ENCODE assay signal across 9 cellular contexts in the genomic region with DNA sequence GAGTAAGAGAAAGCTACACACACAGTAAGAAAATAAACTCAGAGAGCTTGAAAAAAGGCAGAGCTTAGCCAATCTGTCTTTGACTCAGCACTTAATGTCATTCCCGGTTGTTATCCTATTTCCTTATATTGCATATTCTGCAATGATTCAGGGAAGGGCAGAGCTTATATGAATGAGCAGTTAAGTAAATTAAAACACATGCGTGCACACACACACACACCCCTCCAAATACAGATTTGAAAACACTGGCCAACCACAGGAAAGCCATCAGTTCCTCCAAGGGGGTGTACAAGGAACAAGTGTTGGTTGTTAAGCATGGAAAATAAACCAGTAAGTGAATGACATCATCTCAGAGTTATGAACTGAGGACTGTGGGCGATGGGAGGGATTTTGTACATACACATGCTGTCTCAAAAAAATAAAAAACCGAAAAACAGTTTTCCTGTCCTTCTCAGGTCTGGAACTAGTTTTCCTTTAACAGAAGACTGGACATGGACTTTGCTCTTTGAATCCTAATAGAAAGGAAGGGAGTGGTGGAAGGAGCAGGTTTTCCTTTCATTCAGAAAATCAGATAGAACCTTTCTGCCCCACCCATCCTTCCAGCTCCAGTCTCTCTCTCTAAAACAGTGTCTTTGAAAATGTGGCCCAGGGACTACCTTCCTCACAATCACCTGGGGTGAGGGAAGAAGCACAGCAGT. TPM values are rescaled to one million over a fixed set of nuclear protein-coding genes. Genes with fewer than 3 reads are reported as not detected.
DNase-seq lines count a peak whose midpoint lies in the region; ATAC-seq, FAIRE-seq and TF ChIP-seq lines count a peak whose summit lies in the region.
"Had no signal": no experiment of that assay in that cellular context is flagged by ENCODE, and none has a peak within 500 bp of the region (broad histone marks: within the 10 kb centered on the region; RNA-seq: fewer than 3 reads in every experiment).

No MANE protein-coding gene starts in this region.

- no peak for TF ChIP-seq CTCF in H1 (IDR thresholded peaks at IDR 0.05; ENCODE audit: control extremely low read depth in 1 of 3, insufficient read depth in 1 of 3, low read depth in 1 of 3, low read length in 3 of 3)

- H2BK20ac ChIP-seq in H1 (ENCODE audit: low read length): no peak overlapping the region

- no peak for TF ChIP-seq EP300 in H1 (IDR thresholded peaks at IDR 0.05; ENCODE audit: borderline replicate concordance in 1 of 2, low read depth in 2 of 2, low read length in 2 of 2)

- H3K4me2 ChIP-seq in H1 (ENCODE audit: insufficient read depth in 1 of 2, low read depth in 2 of 2, low read length in 2 of 2): peak overlapping the region; percentile 68 to 92

- no peak overlapping the region for H2AFZ ChIP-seq in H1 (ENCODE audit: low read length)

- no peak for TF ChIP-seq RAD21 in H1 (IDR thresholded peaks at IDR 0.05 in 1 of 2, conservative IDR thresholded peaks at IDR 0.05 in 1 of 2; ENCODE audit: low read depth in 2 of 2, low read length in 2 of 2)

- TF ChIP-seq POLR2A in H1 (IDR thresholded peaks at IDR 0.05; ENCODE audit: control extremely low read depth in 1 of 2, low read depth in 2 of 2, low read length in 2 of 2): no peak

- H3K36me3 ChIP-seq in H1 (ENCODE audit: control insufficient read depth in 2 of 4, insufficient read depth in 4 of 4, low read length in 3 of 4): 0 out of 8 replicates have a peak, but pooled peaks cover 0 to 3% (median 0%) of the 10 kb centered on the region in 4 experiments

- H3K9me3 ChIP-seq in H1 (ENCODE audit: insufficient read depth in 2 of 2, low read depth in 1 of 2, low read length in 1 of 2): no peaks in the 10 kb centered on the region

- H2AK5ac ChIP-seq in H1 (ENCODE audit: low read depth, low read length): no peak overlapping the region

- no peak overlapping the region for H3K4ac ChIP-seq in H1 (replicated peaks; ENCODE audit: insufficient read length, low read depth, low read length)

- DNase-seq in DMS 273 (lab: John Stamatoyannopoulos, UW; ENCODE audit: unreplicated experiment) (peak; percentile 36), DMS 273 treated with DMSO at 0.1 percent for 48 hours (lab: John Stamatoyannopoulos, UW) (no peak), NOMO-1 treated with DMSO at 0.1 percent for 48 hours (lab: John Stamatoyannopoulos, UW; ENCODE audit: unreplicated experiment) (peak; percentile 34), H1 (ENCODE audit: low read depth in 1 of 2, low spot score in 2 of 2) (no peak), renal cortical epithelial cell (ENCODE audit: low read depth) (peak; percentile 90), KG1 (lab: John Stamatoyannopoulos, UW) (no peak)
- DNase-seq in stimulated activated CD4-positive, alpha-beta T cell treated with anti-CD3 and anti-CD28 coated beads, Interleukin-4, amount 100 ng/mL, for 1 hour: no peak

- H3K23ac ChIP-seq in H1 (ENCODE audit: insufficient read length): no peak overlapping the region

- no peaks in the 10 kb centered on the region; a peak in 1 of 7 replicates for H3K4me1 ChIP-seq in H1 (replicated peaks in 1 of 4; ENCODE audit: control insufficient read depth in 3 of 4, insufficient read depth in 4 of 4, low read length in 3 of 4)

- CTCF ChIA-PET in H1 (lab: Charles Lee; ENCODE audit: partially characterized antibody): interaction anchor here (0.6 to 1.7 kb wide), 11 partner anchors 31 to 155 kb away, joined by 3 to 5 read pairs (median 3); no protein-coding TSS in a partner anchor

- H2BK5ac ChIP-seq in H1 (ENCODE audit: low read depth, low read length): no peak overlapping the region

- no peak overlapping the region for H3K18ac ChIP-seq in H1 (ENCODE audit: extremely low read depth, low read length)

- peak overlapping the region; percentile 86 to 92 (median 89) for H3K4me3 ChIP-seq in H1 (ENCODE audit: extremely low read depth in 1 of 4, insufficient read depth in 2 of 4, low read depth in 3 of 4, low read length in 4 of 4)

- no peak overlapping the region for H2BK120ac ChIP-seq in H1 (replicated peaks; ENCODE audit: low read depth, low read length)

- no peaks in the 10 kb centered on the region; the same call in 1 of the 2 replicates for H3K79me1 ChIP-seq in H1 (ENCODE audit: low read depth, low read length)

- no peak overlapping the region for H2BK15ac ChIP-seq in H1 (ENCODE audit: low read length)

- no peak for FAIRE-seq in H1 (lab: Jason Lieb, UNC)
- FAIRE-seq: A204.1 had no signal

- H3K23me2 ChIP-seq in H1 (ENCODE audit: low read depth, low read length): peaks cover 3% of the 10 kb centered on the region; the same call in 1 of the 2 replicates

- ATAC-seq in HG03571 (IDR thresholded peaks at IDR 0.05; ENCODE audit: unreplicated experiment): no peak

- no peaks in the 10 kb centered on the region for H3K27me3 ChIP-seq in H1 (replicated peaks in 1 of 4; ENCODE audit: control insufficient read depth in 3 of 4, extremely low read depth in 1 of 4, insufficient read depth in 3 of 4, low read length in 3 of 4)

- POLR2A ChIA-PET in H1 (lab: Charles Lee; ENCODE audit: partially characterized antibody): interaction anchor here (0.7 to 1.4 kb wide), 3 partner anchors 10 to 29 kb away, joined by 3 read pairs; a partner anchor contains a TSS

- H4K5ac ChIP-seq in H1 (ENCODE audit: insufficient read length, low read depth, low read length): no peak overlapping the region

- no peak overlapping the region for H4K91ac ChIP-seq in H1 (replicated peaks; ENCODE audit: insufficient read length, low read length)

- no peaks in the 10 kb centered on the region for H4K20me1 ChIP-seq in H1 (replicated peaks in 1 of 2; ENCODE audit: control insufficient read depth in 1 of 2, insufficient read depth in 2 of 2, low read length in 2 of 2)

- no peak overlapping the region for H3K56ac ChIP-seq in H1 (replicated peaks; ENCODE audit: insufficient read length, low read depth, low read length)

- 0 out of 4 replicates have a peak, but pooled peaks cover 0 to 5% of the 10 kb centered on the region in 2 experiments for H3K79me2 ChIP-seq in H1 (ENCODE audit: control insufficient read depth in 1 of 2, insufficient read depth in 2 of 2, low read length in 2 of 2)

- 82% methylated on average over 4 of the region's 4 CpGs; no CpG with 5 or more reads in 1 of the 2 experiments for WGBS in H1 (ENCODE audit: extremely low coverage in 1 of 2, insufficient coverage in 1 of 2, insufficient read length in 1 of 2, insufficient replicate concordance in 2 of 2, low coverage in 1 of 2, low lambda C conversion rate in 2 of 2, missing lambda C conversion rate in 1 of 2), 2 experiments

- H4K8ac ChIP-seq in H1 (ENCODE audit: extremely low read depth, insufficient read depth, low read length): no peak overlapping the region

- no peak overlapping the region for H3K27ac ChIP-seq in H1 (ENCODE audit: low read depth, low read length)

- no peak overlapping the region for H2BK12ac ChIP-seq in H1 (ENCODE audit: low read depth, low read length)

- no peak overlapping the region for H3K14ac ChIP-seq in H1 (ENCODE audit: insufficient read length)

- H3K9ac ChIP-seq in H1 (replicated peaks in 1 of 4; ENCODE audit: extremely low read depth in 1 of 4, low read depth in 3 of 4, low read length in 3 of 4): peak overlapping the region in 3 of 4 experiments; percentile 50 to 55 (median 51); a peak in 6 of 7 replicates

RNA-seq across cellular contexts. Expression of a gene that starts 1.0 kb away (rescaled TPM):
- 20.9 and 22.3 TPM in 2 replicates for total RNA-seq in H1 (2021; fragmentation: NEBNext Ultra II Directional; extraction: Animal tissue kit (Norgen Biotek cat#: 25700))
- polyA plus RNA-seq in H1 (2011; rRNA removed): 14.6 and 18.2 TPM in 2 replicates
- 17.7 TPM for polyA plus RNA-seq in H1 (2011; cell fraction: cytosol; rRNA removed)
- 92.9 TPM for polyA plus RNA-seq in H1 (2011; cell fraction: nucleus; rRNA removed)
- 16.6 to 22.1 TPM (median 19.6 TPM) in 4 replicates for polyA plus RNA-seq in H1 (2012, experiment 1 of 2)
- 10.9 TPM for polyA plus RNA-seq in H1 (2012, experiment 2 of 2)
- 12.9 TPM for polyA plus RNA-seq in H1 (2013, experiment 1 of 2)
- 10.7 TPM for polyA plus RNA-seq in H1 (2013, experiment 2 of 2)
- 32.1 and 40.4 TPM in 2 replicates for polyA minus RNA-seq in H1 (2011; rRNA and poly(A)+ RNA removed)
- 15.9 TPM for polyA minus RNA-seq in H1 (2011; cell fraction: cytosol; rRNA and poly(A)+ RNA removed)
- polyA minus RNA-seq in H1 (2011; cell fraction: nucleus; rRNA and poly(A)+ RNA removed): 30.1 TPM
- total RNA-seq in renal cortical epithelial cell: 1.5 and 14.6 TPM in 2 replicates

RNA-seq across cellular contexts. Expression of a gene that starts 8.1 kb away (rescaled TPM):
- not detected in 2 replicates for total RNA-seq in H1 (2021; fragmentation: NEBNext Ultra II Directional; extraction: Animal tissue kit (Norgen Biotek cat#: 25700))
- polyA plus RNA-seq in H1 (2011; rRNA removed): 0.08 TPM in 1 of 2 replicates, not detected in the other
- 0.09 TPM for polyA plus RNA-seq in H1 (2011; cell fraction: cytosol; rRNA removed)
- 0.26 TPM for polyA plus RNA-seq in H1 (2011; cell fraction: nucleus; rRNA removed)
- polyA plus RNA-seq in H1 (2012, experiment 1 of 2): not detected in 4 replicates
- polyA plus RNA-seq in H1 (2012, experiment 2 of 2): not detected
- polyA plus RNA-seq in H1 (2013, experiment 1 of 2): not detected
- 0.04 TPM for polyA plus RNA-seq in H1 (2013, experiment 2 of 2)
- polyA minus RNA-seq in H1 (2011; rRNA and poly(A)+ RNA removed): not detected in 2 replicates
- not detected for polyA minus RNA-seq in H1 (2011; cell fraction: cytosol; rRNA and poly(A)+ RNA removed)
- polyA minus RNA-seq in H1 (2011; cell fraction: nucleus; rRNA and poly(A)+ RNA removed): 1.5 TPM
- not detected in 2 replicates for total RNA-seq in renal cortical epithelial cell

RNA-seq across cellular contexts. Expression of a gene that starts 20.2 kb away (rescaled TPM):
- total RNA-seq in H1 (2021; fragmentation: NEBNext Ultra II Directional; extraction: Animal tissue kit (Norgen Biotek cat#: 25700)): 73.1 and 75.4 TPM in 2 replicates
- 74.3 and 99.5 TPM in 2 replicates for polyA plus RNA-seq in H1 (2011; rRNA removed)
- polyA plus RNA-seq in H1 (2011; cell fraction: cytosol; rRNA removed): 81.7 TPM
- 111 TPM for polyA plus RNA-seq in H1 (2011; cell fraction: nucleus; rRNA removed)
- 74.5 to 117 TPM (median 106 TPM) in 4 replicates for polyA plus RNA-seq in H1 (2012, experiment 1 of 2)
- 142 TPM for polyA plus RNA-seq in H1 (2012, experiment 2 of 2)
- polyA plus RNA-seq in H1 (2013, experiment 1 of 2): 84.0 TPM
- polyA plus RNA-seq in H1 (2013, experiment 2 of 2): 93.6 TPM
- polyA minus RNA-seq in H1 (2011; rRNA and poly(A)+ RNA removed): 43.2 and 70.3 TPM in 2 replicates
- 32.7 TPM for polyA minus RNA-seq in H1 (2011; cell fraction: cytosol; rRNA and poly(A)+ RNA removed)
- 59.4 TPM for polyA minus RNA-seq in H1 (2011; cell fraction: nucleus; rRNA and poly(A)+ RNA removed)
- 92.9 and 138 TPM in 2 replicates for total RNA-seq in renal cortical epithelial cell

RNA-seq across cellular contexts. Expression of a gene that starts 29.9 kb away (rescaled TPM):
- total RNA-seq in H1 (2021; fragmentation: NEBNext Ultra II Directional; extraction: Animal tissue kit (Norgen Biotek cat#: 25700)): 47.9 and 48.5 TPM in 2 replicates
- polyA plus RNA-seq in H1 (2011; rRNA removed): 19.3 and 20.5 TPM in 2 replicates
- 41.0 TPM for polyA plus RNA-seq in H1 (2011; cell fraction: cytosol; rRNA removed)
- polyA plus RNA-seq in H1 (2011; cell fraction: nucleus; rRNA removed): 26.5 TPM
- 71.6 to 116 TPM (median 83.2 TPM) in 4 replicates for polyA plus RNA-seq in H1 (2012, experiment 1 of 2)
- polyA plus RNA-seq in H1 (2012, experiment 2 of 2): 13.8 TPM
- polyA plus RNA-seq in H1 (2013, experiment 1 of 2): 53.9 TPM
- polyA plus RNA-seq in H1 (2013, experiment 2 of 2): 53.2 TPM
- 53.2 and 70.6 TPM in 2 replicates for polyA minus RNA-seq in H1 (2011; rRNA and poly(A)+ RNA removed)
- 23.5 TPM for polyA minus RNA-seq in H1 (2011; cell fraction: cytosol; rRNA and poly(A)+ RNA removed)
- 85.1 TPM for polyA minus RNA-seq in H1 (2011; cell fraction: nucleus; rRNA and poly(A)+ RNA removed)
- 13.5 and 33.8 TPM in 2 replicates for total RNA-seq in renal cortical epithelial cell

RNA-seq across cellular contexts. Expression of a gene that starts 47.8 kb away (rescaled TPM):
- 0.19 TPM in 1 of 2 replicates, not detected in the other for total RNA-seq in H1 (2021; fragmentation: NEBNext Ultra II Directional; extraction: Animal tissue kit (Norgen Biotek cat#: 25700))
- polyA plus RNA-seq in H1 (2011; rRNA removed): 0.51 and 1.2 TPM in 2 replicates
- polyA plus RNA-seq in H1 (2011; cell fraction: cytosol; rRNA removed): 0.81 TPM
- polyA plus RNA-seq in H1 (2011; cell fraction: nucleus; rRNA removed): 3.4 TPM
- polyA plus RNA-seq in H1 (2012, experiment 1 of 2): 0.40 to 0.92 TPM (median 0.72 TPM) in 3 of 4 replicates, not detected in the other
- polyA plus RNA-seq in H1 (2012, experiment 2 of 2): not detected
- polyA plus RNA-seq in H1 (2013, experiment 1 of 2): 0.45 TPM
- 0.15 TPM for polyA plus RNA-seq in H1 (2013, experiment 2 of 2)
- polyA minus RNA-seq in H1 (2011; rRNA and poly(A)+ RNA removed): not detected in 2 replicates
- polyA minus RNA-seq in H1 (2011; cell fraction: cytosol; rRNA and poly(A)+ RNA removed): not detected
- 0.50 TPM for polyA minus RNA-seq in H1 (2011; cell fraction: nucleus; rRNA and poly(A)+ RNA removed)
- not detected in 2 replicates for total RNA-seq in renal cortical epithelial cell

Comparison
In these comparisons a context has a peak if more than half of its experiments do, and no peak if none do; other contexts are left out.
1. DNase-seq: peak in DMS 273 (single experiment), NOMO-1 treated with DMSO at 0.1 percent for 48 hours (single experiment) and renal cortical epithelial cell (single experiment); none in DMS 273 treated with DMSO at 0.1 percent for 48 hours (single experiment), H1 (0 of 2), stimulated activated CD4-positive, alpha-beta T cell treated with anti-CD3 and anti-CD28 coated beads, Interleukin-4, amount 100 ng/mL, for 1 hour (single experiment) and KG1 (single experiment).